In genomic region chr5:44827681-44828080, GRCh38 we compare ENCODE assay signal across 17 cellular contexts. TPM values are rescaled to one million over a fixed set of nuclear protein-coding genes. Genes with fewer than 3 reads are reported as not detected.
DNase-seq lines count a peak whose midpoint lies in the region; ATAC-seq and TF ChIP-seq lines count a peak whose summit lies in the region.
"Had no signal": no experiment of that assay in that cellular context is flagged by ENCODE, and none has a peak within 500 bp of the region (broad histone marks: within the 10 kb centered on the region; RNA-seq: fewer than 3 reads in every experiment).

No MANE protein-coding gene starts in this region.

- H3K27me3 ChIP-seq in IMR-90 (ENCODE audit: control insufficient read depth, insufficient read depth, low read length) (no peaks in the 10 kb centered on the region), dorsolateral prefrontal cortex (no peaks in the 10 kb centered on the region)
- H3K27me3 ChIP-seq: BLaER1 treated with 17β-estradiol and CSF1 and Interleukin-3, amounts not matched to agents 10 nM and 100 nM had no signal

- intact Hi-C loops in IMR-90 (cut with micrococcal nuclease) (no loop called here), dorsolateral prefrontal cortex (cut with DNase I) (no loop called here)

- H3K27ac ChIP-seq in IMR-90 (ENCODE audit: insufficient read depth, low read length) (no peak overlapping the region), dorsolateral prefrontal cortex (peak overlapping the region in 50 of 59 donors; percentile 0 to 88 (median 60)), temporal lobe (ENCODE audit: low read depth, low read length) (peak overlapping the region; percentile 37)
- H3K27ac ChIP-seq: BLaER1 treated with 17β-estradiol and CSF1 and Interleukin-3, amounts not matched to agents 10 nM and 100 nM had no signal

- POLR2A ChIA-PET in IMR-90 (lab: Charles Lee; ENCODE audit: unreplicated experiment), result no interaction called here

- H3K4ac ChIP-seq in IMR-90 (ENCODE audit: low read depth, low read length), result no peak overlapping the region

- H4K20me1 ChIP-seq in IMR-90 (ENCODE audit: insufficient read depth, low read length), result no peaks in the 10 kb centered on the region
- H4K20me1 ChIP-seq: BLaER1 treated with 17β-estradiol and CSF1 and Interleukin-3, amounts not matched to agents 10 nM and 100 nM had no signal

- ATAC-seq in IMR-90 (ENCODE audit: low read depth), result no peak
- ATAC-seq in GM18520 (IDR thresholded peaks at IDR 0.05; ENCODE audit: unreplicated experiment), result no peak
- ATAC-seq: CD8-positive, alpha-beta T cell; HepG2 had no signal

- no peak overlapping the region for H2AK5ac ChIP-seq in IMR-90 (ENCODE audit: low read depth, low read length)

- no peak overlapping the region for H2BK120ac ChIP-seq in IMR-90 (ENCODE audit: low read depth, low read length)

- no peak overlapping the region for H3K14ac ChIP-seq in IMR-90 (replicated peaks; ENCODE audit: low read depth, low read length)

- no peaks in the 10 kb centered on the region for H3K9me1 ChIP-seq in IMR-90 (ENCODE audit: insufficient read depth, low read length)

- H2AK9ac ChIP-seq in IMR-90 (replicated peaks; ENCODE audit: low read depth, low read length, poor library complexity), result no peak overlapping the region

- no peak overlapping the region for H2BK20ac ChIP-seq in IMR-90 (ENCODE audit: low read depth, low read length)

- H3K56ac ChIP-seq in IMR-90 (ENCODE audit: extremely low read depth, insufficient read depth, low read length), result no peak overlapping the region

- in situ Hi-C loops in IMR-90 (cut with MboI; ENCODE audit: low sequenced_read_pairs) (no loop called here), SK-MEL-5 (cut with HindIII; ENCODE audit: low pct_unique_long_range_greater_than_20kb, low sequenced_read_pairs) (no loop called here)

- no peaks in the 10 kb centered on the region for H3K4me1 ChIP-seq in IMR-90 (ENCODE audit: control insufficient read depth, insufficient read depth, low read length)

- H2BK15ac ChIP-seq in IMR-90 (ENCODE audit: low read depth, low read length), result no peak overlapping the region

- H3K4me2 ChIP-seq in IMR-90 (ENCODE audit: low read depth, low read length), result no peak overlapping the region

- no peak for DNase-seq in IMR-90
- DNase-seq in SK-MEL-5 (ENCODE audit: low read depth, low spot score), result peak; percentile 83
- no peak for DNase-seq in dorsolateral prefrontal cortex
- no peak for DNase-seq in NCI-H446 (lab: John Stamatoyannopoulos, UW)
- DNase-seq in RPMI8226, result no peak
- DNase-seq: Calu3; CD8-positive, alpha-beta T cell; DMS 273 treated with DMSO at 0.1 percent for 48 hours; DMS53; DND-41; EL; GDM1 had no signal

- dilution Hi-C loops in IMR-90 (cut with HindIII; ENCODE audit: low sequenced_read_pairs, unreplicated experiment), result no loop called here

- TF ChIP-seq POLR2A in IMR-90 (IDR thresholded peaks at IDR 0.05; ENCODE audit: low read depth, low read length), result no peak

- H4K8ac ChIP-seq in IMR-90 (ENCODE audit: low read depth in 2 of 2, low read length in 2 of 2), result no peak overlapping the region

- H2AFZ ChIP-seq in IMR-90 (replicated peaks; ENCODE audit: low read length, poor library complexity), result no peak overlapping the region

- CTCF ChIA-PET in IMR-90 (lab: Yijun Ruan, JAX), result no interaction called here

- H3K23ac ChIP-seq in IMR-90 (ENCODE audit: low read depth, low read length), result no peak overlapping the region

- no peak overlapping the region for H2BK5ac ChIP-seq in IMR-90 (ENCODE audit: low read depth, low read length, poor library complexity, severe bottlenecking)

- no peak for TF ChIP-seq CTCF in IMR-90 (conservative IDR thresholded peaks at IDR 0.05; ENCODE audit: low read depth, low read length)
- TF ChIP-seq CTCF in dorsolateral prefrontal cortex (IDR thresholded peaks at IDR 0.05 in 54 of 56, conservative IDR thresholded peaks at IDR 0.05 in 2 of 56; ENCODE audit: low read depth in 1 of 56, partially characterized antibody in 56 of 56), result no peak

- no peaks in the 10 kb centered on the region for H3K9me3 ChIP-seq in IMR-90 (ENCODE audit: control insufficient read depth, insufficient read depth, low read length)
- H3K9me3 ChIP-seq: HAP-1 had no signal

- no peak overlapping the region for H4K5ac ChIP-seq in IMR-90 (ENCODE audit: low read depth, low read length)

- no peaks in the 10 kb centered on the region for H3K79me1 ChIP-seq in IMR-90 (ENCODE audit: low read depth in 1 of 2, low read length in 2 of 2)

- H3K36me3 ChIP-seq in IMR-90 (ENCODE audit: control insufficient read depth, insufficient read depth, low read length), result no peaks in the 10 kb centered on the region

- no peak for TF ChIP-seq RAD21 in IMR-90 (IDR thresholded peaks at IDR 0.05; ENCODE audit: low read length)

- no peak overlapping the region for H3K9ac ChIP-seq in IMR-90 (ENCODE audit: low read depth, low read length)
- H3K9ac ChIP-seq: BLaER1 treated with 17β-estradiol and CSF1 and Interleukin-3, amounts not matched to agents 10 nM and 100 nM had no signal

- H3K4me3 ChIP-seq in IMR-90 (ENCODE audit: insufficient read depth, low read depth, low read length) (no peak overlapping the region), dorsolateral prefrontal cortex (no peak overlapping the region)
- H3K4me3 ChIP-seq: BLaER1 treated with 17β-estradiol and CSF1 and Interleukin-3, amounts not matched to agents 10 nM and 100 nM; HAP-1 had no signal

- TSS peak; percentile 34 for BruUV-seq in IMR-90 (replicated peaks; lab: Mats Ljungman, UMichigan)

- H4K91ac ChIP-seq in IMR-90 (ENCODE audit: insufficient read depth, low read depth, low read length), result no peak overlapping the region

- no CpG with 5 or more reads among the region's 3 CpGs for WGBS in IMR-90 (ENCODE audit: extremely low coverage in 2 of 2, insufficient read length in 1 of 2), 2 experiments

- H3K18ac ChIP-seq in IMR-90 (ENCODE audit: low read depth, low read length), result no peak overlapping the region

TF ChIP-seq in IMR-90, 13 proteins besides CTCF, POLR2A, EP300 and RAD21:
- TF ChIP-seq NFE2L2 (IDR thresholded peaks at IDR 0.05; ENCODE audit: low read depth, low read length) (no peak), USF2 (IDR thresholded peaks at IDR 0.05; ENCODE audit: low read depth, low read length) (no peak), MAZ (IDR thresholded peaks at IDR 0.05; ENCODE audit: borderline replicate concordance, low read depth, low read length) (no peak), RCOR1 (IDR thresholded peaks at IDR 0.05; ENCODE audit: insufficient replicate concordance, low read length) (no peak), SMC3 (IDR thresholded peaks at IDR 0.05; ENCODE audit: low read depth, low read length) (no peak), FOS (IDR thresholded peaks at IDR 0.05; ENCODE audit: low read depth, low read length) (no peak), ELK1 (IDR thresholded peaks at IDR 0.05; ENCODE audit: borderline replicate concordance, low read depth, low read length) (no peak), BHLHE40 (IDR thresholded peaks at IDR 0.05; ENCODE audit: low read depth, low read length) (no peak), MXI1 (IDR thresholded peaks at IDR 0.05; ENCODE audit: borderline replicate concordance, low read depth, low read length) (no peak), CHD1 (IDR thresholded peaks at IDR 0.05; ENCODE audit: low read depth, low read length) (no peak), CEBPB (IDR thresholded peaks at IDR 0.05; ENCODE audit: low read depth, low read length) (no peak), MAFK (IDR thresholded peaks at IDR 0.05; ENCODE audit: low read depth, low read length) (no peak), RFX5 (IDR thresholded peaks at IDR 0.05; ENCODE audit: low read depth, low read length) (no peak)
TF ChIP-seq in IMR-90: peak in this region for 0.

RNA-seq across cellular contexts. Expression of gene MRPS30, which starts 18.9 kb away (rescaled TPM):
- total RNA-seq in IMR-90 (2012; rRNA removed) (51.4 and 57.2 TPM in 2 replicates), dorsolateral prefrontal cortex (100 to 1,000 TPM in 45 of 120 experiments, 10 to 100 TPM in 75; 57.1 to 133 (median 95.9) TPM), temporal lobe (116 TPM)
- 18.3 and 19.6 TPM in 2 replicates for polyA plus RNA-seq in IMR-90 (2012; rRNA removed)
- polyA plus RNA-seq in IMR-90 (2012; cell fraction: cytosol; rRNA removed), result 22.5 and 29.1 TPM in 2 replicates
- polyA plus RNA-seq in IMR-90 (2012; cell fraction: nucleus; rRNA removed; ENCODE audit: low replicate concordance), result 11.6 and 17.7 TPM in 2 replicates
- 224 and 227 TPM in 2 replicates for total RNA-seq in SK-MEL-5 (2014; rRNA removed; shearing (Covaris generic))
- 130 and 144 TPM in 2 replicates for polyA plus RNA-seq in SK-MEL-5 (2015; cell fraction: cytosol; rRNA removed)
- 53.9 and 55.0 TPM in 2 replicates for polyA plus RNA-seq in SK-MEL-5 (2015; cell fraction: nucleus; rRNA removed)
